In the genomic region with DNA sequence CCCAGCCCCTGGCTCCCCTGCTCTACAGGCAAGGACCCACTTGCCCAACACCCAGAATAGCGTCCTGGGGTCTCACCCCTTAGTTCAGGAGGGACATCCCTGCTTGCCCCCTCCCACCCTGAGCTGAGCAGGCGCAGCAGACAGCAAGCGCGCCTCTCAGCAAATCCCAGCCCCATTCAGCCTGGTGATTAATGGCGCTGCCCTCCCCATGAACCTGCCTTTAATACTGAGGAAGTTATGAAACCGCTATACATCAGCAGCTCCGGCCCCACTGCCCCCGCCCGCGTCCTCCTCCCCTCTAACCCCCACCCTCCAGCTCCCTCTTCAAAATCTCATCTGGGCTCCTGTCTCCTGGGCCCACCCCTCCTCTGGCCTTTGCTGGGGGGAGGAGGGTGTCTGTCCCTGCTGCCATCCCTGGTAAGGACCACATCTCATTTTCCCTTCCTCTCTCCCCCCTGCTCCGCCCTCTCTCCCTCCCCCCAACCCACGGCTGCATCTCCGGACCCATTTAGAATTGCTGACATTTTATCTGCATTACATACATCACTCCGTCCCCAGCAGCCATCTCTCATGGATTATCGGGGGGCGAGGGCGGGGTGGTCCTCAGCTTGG, we compare ENCODE assay signal across 10 cellular contexts. TPM values are rescaled to one million over a fixed set of nuclear protein-coding genes. Genes with fewer than 3 reads are reported as not detected.
A peak's percentile ranks its signal among the peaks of the same experiment; 100 is the strongest.
DNase-seq lines count a peak whose midpoint lies in the region; ATAC-seq and TF ChIP-seq lines count a peak whose summit lies in the region.
"Had no signal": no experiment of that assay in that cellular context is flagged by ENCODE, and none has a peak within 500 bp of the region (broad histone marks: within the 10 kb centered on the region; RNA-seq: fewer than 3 reads in every experiment).

No MANE protein-coding gene starts in this region.

- TF ChIP-seq EP300 in neural cell (conservative IDR thresholded peaks at IDR 0.05; ENCODE audit: poor library complexity, severe bottlenecking) = no peak

- H3K4me3 ChIP-seq in astrocyte of the spinal cord (ENCODE audit: low read depth, low read length) (no peak overlapping the region), neural cell (ENCODE audit: low read length) (peak overlapping the region; percentile 27)

- H3K9me3 ChIP-seq in neural cell (ENCODE audit: low read length) = no peaks in the 10 kb centered on the region

- peak; percentile 75 for DNase-seq in EH (ENCODE audit: low read depth)
- peak; percentile 92 for DNase-seq in NCI-H526 (lab: John Stamatoyannopoulos, UW)
- peak; percentile 40 for DNase-seq in astrocyte of the spinal cord (ENCODE audit: low read depth, low spot score)
- no peak for DNase-seq in activated CD4-positive, alpha-beta T cell treated with anti-CD3 and anti-CD28 coated beads, Interleukin-2, amount 50 U/mL, for 4 hours
- no peak for DNase-seq in activated CD4-positive, alpha-beta T cell treated with anti-CD3 and anti-CD28 coated beads for 4 hours
- no peak for DNase-seq in stimulated activated CD4-positive, alpha-beta T cell treated with anti-CD3 and anti-CD28 coated beads, Interleukin-15, amount 100 ng/mL, for 24 hours
- DNase-seq: stimulated activated CD4-positive, alpha-beta T cell treated with anti-CD3 and anti-CD28 coated beads, Interleukin-4, amount 100 ng/mL, for 1 hour had no signal

- H2AFZ ChIP-seq in neural cell (ENCODE audit: low read depth, low read length) = no peak overlapping the region

- no peaks in the 10 kb centered on the region for H3F3A ChIP-seq in neural cell (ENCODE audit: insufficient read depth, low read length, poor library complexity, severe bottlenecking)

- H3K4me2 ChIP-seq in neural cell (ENCODE audit: low read length) = no peak overlapping the region

- peak overlapping the region; percentile 54 for H3K27ac ChIP-seq in neural cell (ENCODE audit: low read length)
- H3K27ac ChIP-seq: RWPE1 had no signal

- no peak for TF ChIP-seq RAD21 in neural cell (conservative IDR thresholded peaks at IDR 0.05)

- H4K20me1 ChIP-seq in neural cell (ENCODE audit: insufficient read depth) = no peaks in the 10 kb centered on the region

- no peaks in the 10 kb centered on the region for H3K36me3 ChIP-seq in neural cell (ENCODE audit: insufficient read depth, low read length)

- in situ Hi-C loops in astrocyte of the spinal cord (cut with HindIII; ENCODE audit: low sequenced_read_pairs) = loop anchor here (25.0 kb wide), 1 partner anchor 184 kb away; a partner anchor contains a TSS

- TF ChIP-seq CTCF in astrocyte of the spinal cord (IDR thresholded peaks at IDR 0.05; ENCODE audit: low read depth, low read length) (no peak), neural cell (IDR thresholded peaks at IDR 0.05; ENCODE audit: poor library complexity, severe bottlenecking) (no peak)

- ATAC-seq in GM18511 (IDR thresholded peaks at IDR 0.05; ENCODE audit: unreplicated experiment) = no peak

- H3K27me3 ChIP-seq in neural cell (ENCODE audit: insufficient read depth, low read depth, low read length) = peaks cover 70% of the 10 kb centered on the region

- H3K9ac ChIP-seq in neural cell (ENCODE audit: low read length) = peak overlapping the region; percentile 41

- H3K9me2 ChIP-seq in neural cell (ENCODE audit: insufficient read depth, low read length) = no peaks in the 10 kb centered on the region

- H3K79me2 ChIP-seq in neural cell (replicated peaks; ENCODE audit: insufficient read depth, low read length) = no peaks in the 10 kb centered on the region

TF ChIP-seq in neural cell, 6 proteins besides CTCF, POLR2A, EP300 and RAD21:
- TF ChIP-seq POLR2AphosphoS5 (IDR thresholded peaks at IDR 0.05) (peak; percentile 26), SMC3 (conservative IDR thresholded peaks at IDR 0.05; ENCODE audit: poor library complexity) (no peak)

RNA-seq across cellular contexts. Expression of a gene that starts 7.1 kb away (rescaled TPM):
- polyA plus RNA-seq in neural cell = 57.8 and 76.6 TPM in 2 replicates
- 45.6 and 54.0 TPM in 2 replicates for polyA minus RNA-seq in neural cell

Comparison
In these comparisons a context has a peak if more than half of its experiments do, and no peak if none do; other contexts are left out.
1. DNase-seq: peak in EH (single experiment), NCI-H526 (2 of 2) and astrocyte of the spinal cord (single experiment); none in activated CD4-positive, alpha-beta T cell treated with anti-CD3 and anti-CD28 coated beads, Interleukin-2, amount 50 U/mL, for 4 hours (0 of 2), activated CD4-positive, alpha-beta T cell treated with anti-CD3 and anti-CD28 coated beads for 4 hours (0 of 2) and stimulated activated CD4-positive, alpha-beta T cell treated with anti-CD3 and anti-CD28 coated beads, Interleukin-15, amount 100 ng/mL, for 24 hours (single experiment).